9 cellular contexts compared by ENCODE assay signal in genomic region chr2:168892327-168892726, GRCh38. TPM values are rescaled to one million over a fixed set of nuclear protein-coding genes. Genes with fewer than 3 reads are reported as not detected.
"Had no signal": no experiment of that assay in that cellular context is flagged by ENCODE, and none has a peak within 500 bp of the region (broad histone marks: within the 10 kb centered on the region; RNA-seq: fewer than 3 reads in every experiment).

No MANE protein-coding gene starts in this region.

- DNase-seq: H9, HCEC 1CT, KBM-7 had no signal

- FAIRE-seq: H1, H54, HTR-8/SVneo had no signal

- H3K4me2 ChIP-seq: GM23338, KMS-11 had no signal

- H3K27ac ChIP-seq: KMS-11 had no signal

- H2AFZ ChIP-seq: GM23338 had no signal

- H3K4me3 ChIP-seq: GM23338 had no signal

- H3K9ac ChIP-seq: KMS-11 had no signal

- ATAC-seq: GM23338 had no signal

RNA-seq across cellular contexts. Expression of gene G6PC2, which starts 8.8 kb away (rescaled TPM):
- total RNA-seq: GM23338, H1, H9, HT-29 had no signal
- polyA plus RNA-seq: GM23338, H1 had no signal
